In genomic region chr16:68528686-68529379, GRCh38 we compare ENCODE assay signal across 8 cellular contexts. TPM values are rescaled to one million over a fixed set of nuclear protein-coding genes. Genes with fewer than 3 reads are reported as not detected.
DNase-seq lines count a peak whose midpoint lies in the region; ATAC-seq and TF ChIP-seq lines count a peak whose summit lies in the region.

No MANE protein-coding gene starts in this region.

- H3K27me3 ChIP-seq in BJ (ENCODE audit: control insufficient read depth, insufficient read depth, low read length), result no peaks in the 10 kb centered on the region
- no peaks in the 10 kb centered on the region for H3K27me3 ChIP-seq in endocrine pancreas (ENCODE audit: control insufficient read depth, insufficient read depth, low read length)

- DNase-seq in BJ (ENCODE audit: low read depth) (no peak), HUDEP-2 (lab: John Stamatoyannopoulos, UW; ENCODE audit: unreplicated experiment in 76 of 76) (peak in 73 of 76 experiments; percentile 36 to 88 (median 76)), NOMO-1 (lab: John Stamatoyannopoulos, UW; ENCODE audit: unreplicated experiment in 2 of 2) (peak; percentile 81 to 90), middle frontal gyrus (ENCODE audit: extremely low spot score, low spot score) (peak; percentile 86)
- peak; percentile 69 to 88 (median 78) for DNase-seq in activated CD8-positive, alpha-beta memory T cell treated with anti-CD3 and anti-CD28 coated beads for 48 hours (ENCODE audit: low read depth in 2 of 3, low spot score in 2 of 3)
- DNase-seq in stimulated activated CD8-positive, alpha-beta memory T cell treated with anti-CD3 and anti-CD28 coated beads, Interleukin-4, amount 100 ng/mL, for 24 hours (ENCODE audit: low read depth), result peak; percentile 78

- POLR2A ChIA-PET in BJ (lab: Charles Lee), result no interaction called here

- no peaks in the 10 kb centered on the region for H3K9me3 ChIP-seq in endocrine pancreas (ENCODE audit: control insufficient read depth, low read length)

- peak; percentile 86 for ATAC-seq in GM19395 (IDR thresholded peaks at IDR 0.05; ENCODE audit: unreplicated experiment)

- no peaks in the 10 kb centered on the region for H3K4me1 ChIP-seq in endocrine pancreas (ENCODE audit: control insufficient read depth, insufficient read depth, low read length)

- peak overlapping the region; percentile 38 for H3K9ac ChIP-seq in endocrine pancreas (ENCODE audit: control insufficient read depth, insufficient read depth, low read length)

- H3K36me3 ChIP-seq in BJ (ENCODE audit: control insufficient read depth, insufficient read depth, low read length) (no peaks in the 10 kb centered on the region), endocrine pancreas (ENCODE audit: control insufficient read depth, insufficient read depth, low read length) (no peaks in the 10 kb centered on the region)

- CTCF ChIA-PET in BJ (lab: Yijun Ruan, JAX), result interaction anchor here (0.7 to 5.8 kb wide), 31 partner anchors 9 to 1560 kb away, joined by 3 to 51 read pairs (median 4); partner anchors contain the start of gene ZFP90

- peak; percentile 97 for TF ChIP-seq CTCF in BJ (IDR thresholded peaks at IDR 0.05; ENCODE audit: insufficient read depth, low read depth, low read length)

- peak overlapping the region; percentile 19; the same call in 1 of the 2 replicates for H3K4me3 ChIP-seq in BJ (ENCODE audit: low read depth, low read length)
- H3K4me3 ChIP-seq in endocrine pancreas (ENCODE audit: control insufficient read depth, insufficient read depth, low read length), result peak overlapping the region; percentile 23

RNA-seq across cellular contexts. Expression of gene ZFP90, which starts 10.3 kb away (rescaled TPM):
- 13.0 and 20.1 TPM in 2 replicates for polyA plus RNA-seq in BJ (2011; rRNA removed)
- 10.4 and 12.3 TPM in 2 replicates for polyA minus RNA-seq in BJ (2011; rRNA and poly(A)+ RNA removed)
